In genomic region chr12:3300833-3301401, GRCh38 we compare ENCODE assay signal across 10 cellular contexts.
A peak's percentile ranks its signal among the peaks of the same experiment; 100 is the strongest.
DNase-seq lines count a peak whose midpoint lies in the region; ATAC-seq, FAIRE-seq and TF ChIP-seq lines count a peak whose summit lies in the region.
"Had no signal": no experiment of that assay in that cellular context is flagged by ENCODE, and none has a peak within 500 bp of the region (broad histone marks: within the 10 kb centered on the region; RNA-seq: fewer than 3 reads in every experiment).

No MANE protein-coding gene starts in this region.

- H3K27ac ChIP-seq in H1 (ENCODE audit: low read depth, low read length) (no peak overlapping the region), OCI-LY7 (ENCODE audit: low read depth, low read length, poor library complexity, severe bottlenecking) (no peak overlapping the region)
- H3K27ac ChIP-seq: uterus had no signal

- H3K79me2 ChIP-seq in H1 (ENCODE audit: control insufficient read depth in 1 of 2, insufficient read depth in 2 of 2, low read length in 2 of 2) (no peaks in the 10 kb centered on the region), OCI-LY7 (ENCODE audit: insufficient read depth, low read depth, low read length) (no peaks in the 10 kb centered on the region)

- TF ChIP-seq EP300 in H1 (IDR thresholded peaks at IDR 0.05; ENCODE audit: borderline replicate concordance in 1 of 2, low read depth in 2 of 2, low read length in 2 of 2) = no peak

- H3K23me2 ChIP-seq in H1 (ENCODE audit: low read depth, low read length) = no peaks in the 10 kb centered on the region

- no peak overlapping the region for H3K23ac ChIP-seq in H1 (ENCODE audit: insufficient read length)

- peak overlapping the region; percentile 99; the same call in 1 of the 2 replicates for H2BK15ac ChIP-seq in H1 (ENCODE audit: low read length)

- WGBS in H1 (ENCODE audit: extremely low coverage in 1 of 2, insufficient coverage in 1 of 2, insufficient read length in 1 of 2, insufficient replicate concordance in 2 of 2, low coverage in 1 of 2, low lambda C conversion rate in 2 of 2, missing lambda C conversion rate in 1 of 2), 2 experiments = 66% methylated on average over 9 of the region's 10 CpGs; no CpG with 5 or more reads in 1 of the 2 experiments

- TF ChIP-seq CTCF in H1 (IDR thresholded peaks at IDR 0.05; ENCODE audit: control extremely low read depth in 1 of 3, insufficient read depth in 1 of 3, low read depth in 1 of 3, low read length in 3 of 3) (no peak), OCI-LY7 (conservative IDR thresholded peaks at IDR 0.05; ENCODE audit: low read length) (no peak; the same call in 1 of the 2 replicates)

- H3K4me1 ChIP-seq in NT2/D1 (ENCODE audit: insufficient read depth, insufficient read length) (peaks cover 20% of the 10 kb centered on the region), H1 (replicated peaks in 1 of 4; ENCODE audit: control insufficient read depth in 3 of 4, insufficient read depth in 4 of 4, low read length in 3 of 4) (peaks cover 0 to 13% (median 4%) of the 10 kb centered on the region in 4 experiments; a peak in 5 of 7 replicates), skeletal muscle satellite cell (ENCODE audit: control insufficient read depth, insufficient read depth, low read length) (peaks cover 30% of the 10 kb centered on the region), OCI-LY7 (ENCODE audit: insufficient read depth, low read length, poor library complexity, severe bottlenecking) (no peaks in the 10 kb centered on the region)
- H3K4me1 ChIP-seq: uterus had no signal

- H3K27me3 ChIP-seq in NT2/D1 (ENCODE audit: insufficient read depth, insufficient read length) (peaks cover 58% of the 10 kb centered on the region), H1 (replicated peaks in 1 of 4; ENCODE audit: control insufficient read depth in 3 of 4, extremely low read depth in 1 of 4, insufficient read depth in 3 of 4, low read length in 3 of 4) (peaks cover 0 to 4% (median 2%) of the 10 kb centered on the region in 4 experiments; a peak in 2 of 7 replicates), skeletal muscle satellite cell (ENCODE audit: control insufficient read depth, insufficient read depth, low read length) (no peaks in the 10 kb centered on the region)
- H3K27me3 ChIP-seq: uterus had no signal

- 0 out of 2 replicates have a peak overlapping the region, but pooled peaks have one; percentile 23 for H2BK12ac ChIP-seq in H1 (ENCODE audit: low read depth, low read length)

- DNase-seq in NT2/D1 (ENCODE audit: low read depth, low spot score) (no peak), H1 (ENCODE audit: low read depth in 1 of 2, low spot score in 2 of 2) (no peak), OCI-LY7 (ENCODE audit: low spot score) (no peak), germinal center (ENCODE audit: low spot score) (no peak), NCI-H526 (lab: John Stamatoyannopoulos, UW) (no peak)
- DNase-seq: NCI-H1436 treated with DMSO at 0.1 percent for 48 hours had no signal

- no peak overlapping the region for H2BK5ac ChIP-seq in H1 (ENCODE audit: low read depth, low read length)

- no peaks in the 10 kb centered on the region for H3K36me3 ChIP-seq in NT2/D1 (ENCODE audit: insufficient read depth, insufficient read length, low read length)
- H3K36me3 ChIP-seq in H1 (ENCODE audit: control insufficient read depth in 2 of 4, insufficient read depth in 4 of 4, low read length in 3 of 4) = no peaks in the 10 kb centered on the region
- no peaks in the 10 kb centered on the region for H3K36me3 ChIP-seq in skeletal muscle satellite cell (ENCODE audit: insufficient read depth, low read length)
- H3K36me3 ChIP-seq in OCI-LY7 (ENCODE audit: insufficient read depth, low read length) = no peaks in the 10 kb centered on the region
- H3K36me3 ChIP-seq: uterus had no signal

- H2AFZ ChIP-seq in H1 (ENCODE audit: low read length) (peak overlapping the region; percentile 85; the same call in 1 of the 2 replicates), OCI-LY7 (ENCODE audit: low read length) (no peak overlapping the region)

- no peak overlapping the region for H2BK120ac ChIP-seq in H1 (replicated peaks; ENCODE audit: low read depth, low read length)

- no TSS peak for BruUV-seq in OCI-LY7 (replicated peaks; lab: Mats Ljungman, UMichigan)

- no peak overlapping the region for H2BK20ac ChIP-seq in H1 (ENCODE audit: low read length)

- TF ChIP-seq POLR2A in H1 (IDR thresholded peaks at IDR 0.05; ENCODE audit: control extremely low read depth in 1 of 2, low read depth in 2 of 2, low read length in 2 of 2) = no peak

- H3K56ac ChIP-seq in H1 (replicated peaks; ENCODE audit: insufficient read length, low read depth, low read length) = no peak overlapping the region

- no peak overlapping the region for H4K5ac ChIP-seq in H1 (ENCODE audit: insufficient read length, low read depth, low read length)

- no peak overlapping the region for H3K4ac ChIP-seq in H1 (replicated peaks; ENCODE audit: insufficient read length, low read depth, low read length)

- H3K79me1 ChIP-seq in H1 (ENCODE audit: low read depth, low read length) = no peaks in the 10 kb centered on the region

- H3K9me3 ChIP-seq in NT2/D1 (ENCODE audit: insufficient read depth, low read length) (no peaks in the 10 kb centered on the region), H1 (ENCODE audit: insufficient read depth in 2 of 2, low read depth in 1 of 2, low read length in 1 of 2) (no peaks in the 10 kb centered on the region), skeletal muscle satellite cell (replicated peaks; ENCODE audit: low read length) (no peaks in the 10 kb centered on the region), OCI-LY7 (ENCODE audit: low read length) (no peaks in the 10 kb centered on the region)
- H3K9me3 ChIP-seq: uterus had no signal

- peak overlapping the region; percentile 75; the same call in 1 of the 2 replicates for H3K18ac ChIP-seq in H1 (ENCODE audit: extremely low read depth, low read length)

- no peak overlapping the region for H2AK5ac ChIP-seq in H1 (ENCODE audit: low read depth, low read length)

- peak overlapping the region; percentile 47 for H3K9ac ChIP-seq in NT2/D1 (ENCODE audit: insufficient read length, low read depth)
- H3K9ac ChIP-seq in H1 (replicated peaks in 1 of 4; ENCODE audit: extremely low read depth in 1 of 4, low read depth in 3 of 4, low read length in 3 of 4) = no peak overlapping the region
- no peak overlapping the region for H3K9ac ChIP-seq in skeletal muscle satellite cell (ENCODE audit: low read depth, low read length)

- H4K20me1 ChIP-seq in H1 (replicated peaks in 1 of 2; ENCODE audit: control insufficient read depth in 1 of 2, insufficient read depth in 2 of 2, low read length in 2 of 2) (no peaks in the 10 kb centered on the region), OCI-LY7 (ENCODE audit: insufficient read depth, low read length) (no peaks in the 10 kb centered on the region; the same call in 1 of the 2 replicates)

- no peak overlapping the region for H3K14ac ChIP-seq in H1 (ENCODE audit: insufficient read length)

- no peaks in the 10 kb centered on the region for H3K9me2 ChIP-seq in OCI-LY7 (ENCODE audit: insufficient read depth, low read length)

- H4K91ac ChIP-seq in H1 (replicated peaks; ENCODE audit: insufficient read length, low read length) = peak overlapping the region; percentile 52

- ATAC-seq in GM19372 (IDR thresholded peaks at IDR 0.05; ENCODE audit: low read depth, unreplicated experiment) = peak; percentile 11
- no peak for ATAC-seq in HG02938 (IDR thresholded peaks at IDR 0.05; ENCODE audit: unreplicated experiment)

- POLR2A ChIA-PET in H1 (lab: Charles Lee; ENCODE audit: partially characterized antibody) = interaction anchor here (0.8 to 1.3 kb wide), 3 partner anchors 41 to 306 kb away, joined by 3 read pairs; no protein-coding TSS in a partner anchor
- POLR2A ChIA-PET in OCI-LY7 (lab: Charles Lee) = no interaction called here

- CTCF ChIA-PET in H1 (lab: Charles Lee; ENCODE audit: partially characterized antibody) = interaction anchor here (0.7 to 7.6 kb wide), 126 partner anchors 8 to 536 kb away, joined by 3 to 203 read pairs (median 5); partner anchors contain the start of gene CRACR2A
- CTCF ChIA-PET in OCI-LY7 (lab: Charles Lee; ENCODE audit: unreplicated experiment) = interaction anchor here (1.0 to 2.4 kb wide), 10 partner anchors 10 to 508 kb away, joined by 3 to 9 read pairs (median 4); no protein-coding TSS in a partner anchor

- H4K8ac ChIP-seq in H1 (ENCODE audit: extremely low read depth, insufficient read depth, low read length) = no peak overlapping the region; the same call in 1 of the 2 replicates

- no peak for FAIRE-seq in H1 (lab: Jason Lieb, UNC)

- no peak for TF ChIP-seq RAD21 in H1 (IDR thresholded peaks at IDR 0.05 in 1 of 2, conservative IDR thresholded peaks at IDR 0.05 in 1 of 2; ENCODE audit: low read depth in 2 of 2, low read length in 2 of 2)

- H3K4me2 ChIP-seq in H1 (ENCODE audit: insufficient read depth in 1 of 2, low read depth in 2 of 2, low read length in 2 of 2) = no peak overlapping the region
- peak overlapping the region; percentile 77 for H3K4me2 ChIP-seq in skeletal muscle satellite cell (ENCODE audit: low read length)
- H3K4me2 ChIP-seq in OCI-LY7 (ENCODE audit: low read length) = no peak overlapping the region

- intact Hi-C loops in OCI-LY7 (cut with micrococcal nuclease; ENCODE audit: unreplicated experiment) = loop anchor here (1.0 kb wide), 2 partner anchors 476 to 503 kb away; no protein-coding TSS in a partner anchor

- H3K4me3 ChIP-seq in NT2/D1 (ENCODE audit: insufficient read length, low read depth) = no peak overlapping the region
- H3K4me3 ChIP-seq in H1 (ENCODE audit: extremely low read depth in 1 of 4, insufficient read depth in 2 of 4, low read depth in 3 of 4, low read length in 4 of 4) = no peak overlapping the region
- H3K4me3 ChIP-seq in skeletal muscle satellite cell (ENCODE audit: low read length) = no peak overlapping the region
- H3K4me3 ChIP-seq in OCI-LY7 (ENCODE audit: low read depth, low read length, poor library complexity, severe bottlenecking) = no peak overlapping the region
- H3K4me3 ChIP-seq: uterus had no signal

TF ChIP-seq in H1, 55 proteins besides CTCF, POLR2A, EP300 and RAD21:
- TF ChIP-seq SP2 (IDR thresholded peaks at IDR 0.05; ENCODE audit: low read length) (no peak), E2F6 (IDR thresholded peaks at IDR 0.05) (peak; percentile 90), TAF1 (IDR thresholded peaks at IDR 0.05; ENCODE audit: low read depth, low read length) (no peak), RXRA (IDR thresholded peaks at IDR 0.05; ENCODE audit: insufficient read depth, low read depth, low read length) (no peak), MAX (IDR thresholded peaks at IDR 0.05) (peak; percentile 58; the same call in 1 of the 2 replicates)
